ENCODE assay signal across 1 cellular context in the genomic region with DNA sequence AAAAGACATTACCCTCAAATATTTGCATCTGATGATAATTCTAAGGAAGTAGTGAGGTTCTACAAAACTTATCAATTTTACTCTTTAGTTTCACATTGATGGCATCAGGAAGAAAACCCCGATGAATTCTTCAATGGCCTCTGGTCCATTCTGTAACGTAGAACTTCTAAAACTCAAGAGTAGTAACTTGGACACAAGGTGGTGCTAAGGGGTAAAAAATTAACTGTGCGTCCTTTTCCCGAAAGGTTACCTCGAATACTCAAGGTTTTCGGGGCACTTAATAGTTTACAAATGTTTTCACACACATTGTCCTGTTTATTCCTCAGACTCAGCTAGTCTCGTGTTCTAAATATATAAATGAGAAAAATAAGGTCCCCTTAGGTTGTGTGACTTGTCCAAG.
TF ChIP-seq lines count a peak whose summit lies in the region.

No MANE protein-coding gene starts in this region.

TF ChIP-seq in H1, 55 proteins besides CTCF, POLR2A, EP300 and RAD21 (continued from another document):
- TF ChIP-seq, protein P1, sequence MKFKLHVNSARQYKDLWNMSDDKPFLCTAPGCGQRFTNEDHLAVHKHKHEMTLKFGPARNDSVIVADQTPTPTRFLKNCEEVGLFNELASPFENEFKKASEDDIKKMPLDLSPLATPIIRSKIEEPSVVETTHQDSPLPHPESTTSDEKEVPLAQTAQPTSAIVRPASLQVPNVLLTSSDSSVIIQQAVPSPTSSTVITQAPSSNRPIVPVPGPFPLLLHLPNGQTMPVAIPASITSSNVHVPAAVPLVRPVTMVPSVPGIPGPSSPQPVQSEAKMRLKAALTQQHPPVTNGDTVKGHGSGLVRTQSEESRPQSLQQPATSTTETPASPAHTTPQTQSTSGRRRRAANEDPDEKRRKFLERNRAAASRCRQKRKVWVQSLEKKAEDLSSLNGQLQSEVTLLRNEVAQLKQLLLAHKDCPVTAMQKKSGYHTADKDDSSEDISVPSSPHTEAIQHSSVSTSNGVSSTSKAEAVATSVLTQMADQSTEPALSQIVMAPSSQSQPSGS (IDR thresholded peaks at IDR 0.05; ENCODE audit: low read length): no peak
- no peak for TF ChIP-seq BACH1 (IDR thresholded peaks at IDR 0.05; ENCODE audit: low read length)
- TF ChIP-seq TCF12 (IDR thresholded peaks at IDR 0.05; ENCODE audit: low read depth, low read length): no peak
- no peak for TF ChIP-seq POU5F1 (IDR thresholded peaks at IDR 0.05; ENCODE audit: low read depth, low read length)
- no peak for TF ChIP-seq JUND (IDR thresholded peaks at IDR 0.05; ENCODE audit: low read length)
- no peak for TF ChIP-seq GTF2F1 (IDR thresholded peaks at IDR 0.05; ENCODE audit: borderline replicate concordance, low read depth, low read length)
- no peak for TF ChIP-seq CTBP2 (IDR thresholded peaks at IDR 0.05; ENCODE audit: borderline replicate concordance, insufficient read depth, insufficient read length, low read length)
- TF ChIP-seq, protein P2, sequence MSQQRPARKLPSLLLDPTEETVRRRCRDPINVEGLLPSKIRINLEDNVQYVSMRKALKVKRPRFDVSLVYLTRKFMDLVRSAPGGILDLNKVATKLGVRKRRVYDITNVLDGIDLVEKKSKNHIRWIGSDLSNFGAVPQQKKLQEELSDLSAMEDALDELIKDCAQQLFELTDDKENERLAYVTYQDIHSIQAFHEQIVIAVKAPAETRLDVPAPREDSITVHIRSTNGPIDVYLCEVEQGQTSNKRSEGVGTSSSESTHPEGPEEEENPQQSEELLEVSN (IDR thresholded peaks at IDR 0.05): no peak
- TF ChIP-seq TEAD4 (IDR thresholded peaks at IDR 0.05; ENCODE audit: low read depth, low read length): no peak
- no peak for TF ChIP-seq SRF (IDR thresholded peaks at IDR 0.05; ENCODE audit: low read depth, low read length)
